ENCODE assay signal across 11 cellular contexts in the genomic region with DNA sequence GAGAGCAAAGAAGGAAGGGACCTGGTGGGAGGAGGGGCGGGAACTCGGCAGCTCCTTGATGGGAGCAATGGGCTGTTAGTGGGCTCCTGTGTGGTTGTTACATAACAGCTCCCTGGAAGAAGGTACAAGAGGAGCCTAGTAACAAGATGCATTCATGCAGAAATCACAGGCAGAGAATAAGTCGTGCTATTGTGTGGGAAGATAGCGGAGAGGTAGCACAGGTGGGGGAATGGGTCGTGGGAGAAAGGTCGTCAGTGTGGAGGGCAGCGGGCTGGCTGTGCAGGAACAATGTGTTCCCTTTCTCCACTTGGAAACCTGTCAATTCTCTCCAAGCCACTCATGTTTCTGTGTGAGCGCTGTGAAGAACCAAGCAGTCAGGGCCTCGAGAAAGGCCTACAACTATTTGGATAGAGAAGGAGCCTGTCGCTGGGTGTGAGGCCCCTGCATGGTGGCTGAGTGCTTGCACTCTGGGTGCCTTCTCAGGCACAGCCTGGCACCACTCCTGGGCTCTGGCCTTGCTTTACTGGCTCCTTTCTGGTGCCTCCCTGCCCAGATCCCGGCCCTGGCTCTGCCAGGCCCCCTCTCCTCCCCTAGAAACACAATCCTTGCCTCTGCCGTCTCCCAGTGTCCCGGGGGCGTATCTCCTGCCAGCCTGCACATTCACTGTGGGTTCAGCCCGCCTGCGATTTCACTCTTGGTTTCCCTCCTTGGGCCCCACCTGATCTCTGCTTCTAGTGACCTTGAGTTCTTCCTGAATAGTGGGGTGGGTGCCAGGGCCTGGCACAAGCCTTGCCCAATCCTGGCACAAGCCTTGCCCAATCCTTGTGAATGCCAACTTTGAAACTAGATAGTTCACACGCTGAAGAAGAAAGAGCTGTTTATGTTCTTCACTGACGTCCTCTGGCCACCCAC. TPM values are rescaled to one million over a fixed set of nuclear protein-coding genes. Genes with fewer than 3 reads are reported as not detected.
A peak's percentile ranks its signal among the peaks of the same experiment; 100 is the strongest.
DNase-seq lines count a peak whose midpoint lies in the region; ATAC-seq, FAIRE-seq and TF ChIP-seq lines count a peak whose summit lies in the region.
"Had no signal": no experiment of that assay in that cellular context is flagged by ENCODE, and none has a peak within 500 bp of the region (broad histone marks: within the 10 kb centered on the region; RNA-seq: fewer than 3 reads in every experiment).

No MANE protein-coding gene starts in this region.

- H3K27ac Mint-ChIP-seq in activated CD8-positive, alpha-beta T cell treated with anti-CD3 and anti-CD28 coated beads, Interleukin-2, amount 10 ng/mL, durations not matched to agents 7 days and 5 days = no peak overlapping the region
- H3K27ac Mint-ChIP-seq: CD8-positive, alpha-beta T cell; stimulated activated naive CD8-positive, alpha-beta T cell treated with anti-CD3 and anti-CD28 coated beads, Interleukin-15, amount 100 ng/mL, for 72 hours had no signal

- H3K9ac ChIP-seq in rectal smooth muscle tissue (ENCODE audit: low read length) = no peak overlapping the region

- no peak for ATAC-seq in activated CD8-positive, alpha-beta T cell treated with anti-CD3 and anti-CD28 coated beads, Interleukin-2, amount 10 ng/mL, durations not matched to agents 7 days and 5 days
- ATAC-seq: CD8-positive, alpha-beta T cell; stimulated activated naive CD8-positive, alpha-beta T cell treated with anti-CD3 and anti-CD28 coated beads, Interleukin-15, amount 100 ng/mL, for 72 hours had no signal

- H3K4me1 Mint-ChIP-seq in activated CD8-positive, alpha-beta T cell treated with anti-CD3 and anti-CD28 coated beads, Interleukin-2, amount 10 ng/mL, durations not matched to agents 7 days and 5 days (ENCODE audit: low read depth) = no peaks in the 10 kb centered on the region
- H3K4me1 Mint-ChIP-seq: stimulated activated naive CD8-positive, alpha-beta T cell treated with anti-CD3 and anti-CD28 coated beads, Interleukin-15, amount 100 ng/mL, for 72 hours had no signal

- H3K27me3 ChIP-seq in ascending aorta (no peaks in the 10 kb centered on the region), layer of hippocampus (ENCODE audit: control insufficient read depth, insufficient read depth, low read length) (no peaks in the 10 kb centered on the region), rectal smooth muscle tissue (ENCODE audit: control insufficient read depth, insufficient read depth, low read length) (no peaks in the 10 kb centered on the region), MG63 (no peaks in the 10 kb centered on the region)

- H3K27me3 Mint-ChIP-seq in activated CD8-positive, alpha-beta T cell treated with anti-CD3 and anti-CD28 coated beads, Interleukin-2, amount 10 ng/mL, durations not matched to agents 7 days and 5 days (ENCODE audit: low read depth) = peaks cover 22% of the 10 kb centered on the region

- peak; percentile 83 for DNase-seq in DMS79 (lab: John Stamatoyannopoulos, UW)
- no peak for DNase-seq in ascending aorta (ENCODE audit: low spot score in 2 of 2)
- DNase-seq in stimulated activated CD8-positive, alpha-beta memory T cell treated with anti-CD3 and anti-CD28 coated beads, Interleukin-4, amount 100 ng/mL, for 48 hours = no peak
- DNase-seq in HTR-8/SVneo (ENCODE audit: insufficient read length, low spot score) = no peak
- no peak for DNase-seq in MG63
- no peak for DNase-seq in activated CD8-positive, alpha-beta T cell treated with anti-CD3 and anti-CD28 coated beads, Interleukin-2, amount 10 ng/mL, durations not matched to agents 7 days and 5 days
- DNase-seq: CD8-positive, alpha-beta T cell; NCI-H1417 treated with DMSO at 0.1 percent for 48 hours; stimulated activated naive CD8-positive, alpha-beta T cell treated with anti-CD3 and anti-CD28 coated beads, Interleukin-15, amount 100 ng/mL, for 72 hours had no signal

- H3K4me3 ChIP-seq in ascending aorta = no peak overlapping the region
- H3K4me3 ChIP-seq in rectal smooth muscle tissue (ENCODE audit: low read length) = no peak overlapping the region
- no peak overlapping the region for H3K4me3 ChIP-seq in MG63

- POLR2A ChIA-PET in activated CD8-positive, alpha-beta T cell treated with anti-CD3 and anti-CD28 coated beads, Interleukin-2, amount 10 ng/mL, durations not matched to agents 7 days and 5 days (lab: Charles Lee) = no interaction called here

- no peaks in the 10 kb centered on the region for H3K36me3 ChIP-seq in ascending aorta
- H3K36me3 ChIP-seq in rectal smooth muscle tissue (ENCODE audit: control insufficient read depth, insufficient read depth, low read length) = no peaks in the 10 kb centered on the region
- no peaks in the 10 kb centered on the region for H3K36me3 ChIP-seq in MG63

- H3K9me3 Mint-ChIP-seq in activated CD8-positive, alpha-beta T cell treated with anti-CD3 and anti-CD28 coated beads, Interleukin-2, amount 10 ng/mL, durations not matched to agents 7 days and 5 days (ENCODE audit: insufficient read depth) = no peaks in the 10 kb centered on the region
- H3K9me3 Mint-ChIP-seq: CD8-positive, alpha-beta T cell; stimulated activated naive CD8-positive, alpha-beta T cell treated with anti-CD3 and anti-CD28 coated beads, Interleukin-15, amount 100 ng/mL, for 72 hours had no signal

- no peak for FAIRE-seq in HTR-8/SVneo (lab: Jason Lieb, UNC)

- no peaks in the 10 kb centered on the region for H3K9me3 ChIP-seq in ascending aorta
- no peaks in the 10 kb centered on the region for H3K9me3 ChIP-seq in MG63

- no peaks in the 10 kb centered on the region for H3K36me3 Mint-ChIP-seq in activated CD8-positive, alpha-beta T cell treated with anti-CD3 and anti-CD28 coated beads, Interleukin-2, amount 10 ng/mL, durations not matched to agents 7 days and 5 days (ENCODE audit: low read depth)
- H3K36me3 Mint-ChIP-seq: CD8-positive, alpha-beta T cell had no signal

- H3K27ac ChIP-seq in ascending aorta = peak overlapping the region; percentile 47 to 64
- peak overlapping the region; percentile 91 for H3K27ac ChIP-seq in layer of hippocampus (ENCODE audit: low read depth, low read length)
- H3K27ac ChIP-seq in rectal smooth muscle tissue (ENCODE audit: low read depth, low read length) = peak overlapping the region; percentile 81

- CTCF ChIA-PET in activated CD8-positive, alpha-beta T cell treated with anti-CD3 and anti-CD28 coated beads, Interleukin-2, amount 10 ng/mL, durations not matched to agents 7 days and 5 days (lab: Charles Lee) = interaction anchor here (2.0 kb wide), 1 partner anchor 20 kb away, joined by 9 read pairs; no protein-coding TSS in a partner anchor

- peaks cover 0 to 14% of the 10 kb centered on the region in 2 donors for H3K4me1 ChIP-seq in ascending aorta
- H3K4me1 ChIP-seq in rectal smooth muscle tissue (ENCODE audit: control insufficient read depth, insufficient read depth, low read length) = peaks cover 8% of the 10 kb centered on the region

- H3K4me3 Mint-ChIP-seq in activated CD8-positive, alpha-beta T cell treated with anti-CD3 and anti-CD28 coated beads, Interleukin-2, amount 10 ng/mL, durations not matched to agents 7 days and 5 days = no peak overlapping the region
- H3K4me3 Mint-ChIP-seq: CD8-positive, alpha-beta T cell; stimulated activated naive CD8-positive, alpha-beta T cell treated with anti-CD3 and anti-CD28 coated beads, Interleukin-15, amount 100 ng/mL, for 72 hours had no signal

- TF ChIP-seq CTCF in ascending aorta (IDR thresholded peaks at IDR 0.05) = no peak

- intact Hi-C loops in ascending aorta (cut with DNase I) = no loop called here

RNA-seq across cellular contexts. Expression of gene FGD2, which starts 7.4 kb away (rescaled TPM):
- total RNA-seq in ascending aorta = 49.4 TPM
- total RNA-seq in MG63 (2014; rRNA removed; shearing (Covaris generic); ENCODE audit: low replicate concordance) = 0.33 TPM in 1 of 2 replicates, not detected in the other
- 10 to 100 TPM; 10.1 to 12.1 TPM for total RNA-seq in activated CD8-positive, alpha-beta T cell treated with anti-CD3 and anti-CD28 coated beads, Interleukin-2, amount 10 ng/mL, durations not matched to agents 7 days and 5 days

RNA-seq across cellular contexts. Expression of gene MTCH1, which starts 12.1 kb away (rescaled TPM):
- 175 TPM for total RNA-seq in ascending aorta
- total RNA-seq in MG63 (2014; rRNA removed; shearing (Covaris generic); ENCODE audit: low replicate concordance) = 195 and 270 TPM in 2 replicates
- total RNA-seq in activated CD8-positive, alpha-beta T cell treated with anti-CD3 and anti-CD28 coated beads, Interleukin-2, amount 10 ng/mL, durations not matched to agents 7 days and 5 days = 100 to 1,000 TPM; 117 to 122 TPM

RNA-seq across cellular contexts. Expression of gene PI16, which starts 43.5 kb away (rescaled TPM):
- total RNA-seq in ascending aorta = 33.5 TPM
- not detected in 2 replicates for total RNA-seq in MG63 (2014; rRNA removed; shearing (Covaris generic); ENCODE audit: low replicate concordance)
- total RNA-seq in activated CD8-positive, alpha-beta T cell treated with anti-CD3 and anti-CD28 coated beads, Interleukin-2, amount 10 ng/mL, durations not matched to agents 7 days and 5 days = under 1 TPM in 1 of 2 experiments, not detected in 1; 0.63 TPM

Comparison
In these comparisons a context has a peak if more than half of its experiments do, and no peak if none do; other contexts are left out.
1. RNA of gene PI16, which starts 43.5 kb away (total RNA-seq): 33.5 TPM in ascending aorta (single experiment); 0.63 TPM in activated CD8-positive, alpha-beta T cell treated with anti-CD3 and anti-CD28 coated beads, Interleukin-2, amount 10 ng/mL, durations not matched to agents 7 days and 5 days and not detected in MG63; every median in the first group is over 10 times any median in the second.
2. Peak in every context shown above with its lines, with median percentiles within 50 percentile points of each other: H3K27ac ChIP-seq.